Comparison of ENCODE assay signal across 8 cellular contexts in the genomic region with DNA sequence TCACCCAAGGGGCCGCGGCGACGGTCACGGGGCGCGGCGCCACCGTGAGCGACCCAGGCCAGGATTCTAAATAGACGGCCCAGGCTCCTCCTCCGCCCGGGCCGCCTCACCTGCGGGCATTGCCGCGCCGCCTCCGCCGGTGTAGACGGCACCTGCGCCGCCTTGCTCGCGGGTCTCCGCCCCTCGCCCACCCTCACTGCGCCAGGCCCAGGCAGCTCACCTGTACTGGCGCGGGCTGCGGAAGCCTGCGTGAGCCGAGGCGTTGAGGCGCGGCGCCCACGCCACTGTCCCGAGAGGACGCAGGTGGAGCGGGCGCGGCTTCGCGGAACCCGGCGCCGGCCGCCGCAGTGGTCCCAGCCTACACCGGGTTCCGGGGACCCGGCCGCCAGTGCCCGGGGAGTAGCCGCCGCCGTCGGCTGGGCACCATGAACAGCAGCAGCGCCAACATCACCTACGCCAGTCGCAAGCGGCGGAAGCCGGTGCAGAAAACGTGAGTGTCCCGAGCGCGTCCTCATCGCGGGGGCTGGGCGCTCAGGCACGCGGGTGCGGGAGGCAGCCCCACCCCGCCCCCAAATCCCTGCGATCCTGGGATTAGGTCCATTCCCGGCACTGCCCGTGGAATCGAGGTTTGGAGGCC. TPM values are rescaled to one million over a fixed set of nuclear protein-coding genes. Genes with fewer than 3 reads are reported as not detected.
DNase-seq lines count a peak whose midpoint lies in the region; ATAC-seq and TF ChIP-seq lines count a peak whose summit lies in the region.

No MANE protein-coding gene starts in this region.

- H2BK120ac ChIP-seq in neuronal stem cell (ENCODE audit: low read depth, low read length): no peak overlapping the region

- H4K91ac ChIP-seq in neuronal stem cell (ENCODE audit: low read depth, low read length, poor library complexity): no peak overlapping the region

- peaks cover 0 to 13% (median 0%) of the 10 kb centered on the region in 3 experiments for H3K27me3 ChIP-seq in neuronal stem cell (ENCODE audit: control insufficient read depth in 3 of 3, insufficient read depth in 3 of 3, low read depth in 1 of 3, low read length in 3 of 3)

- no peak overlapping the region for H2BK12ac ChIP-seq in neuronal stem cell (ENCODE audit: low read length)

- H3K9me3 ChIP-seq in neuronal stem cell (replicated peaks in 1 of 2; ENCODE audit: control insufficient read depth in 2 of 2, insufficient read depth in 1 of 2, low read depth in 1 of 2, low read length in 2 of 2): no peaks in the 10 kb centered on the region

- WGBS in neuronal stem cell (ENCODE audit: extremely low coverage in 2 of 2, insufficient read length in 2 of 2, insufficient replicate concordance in 1 of 2), 2 donors: no CpG with 5 or more reads among the region's 80 CpGs

- H3K27ac ChIP-seq in neuronal stem cell (replicated peaks; ENCODE audit: low read length) (no peak overlapping the region), substantia nigra (ENCODE audit: low read depth, low read length, poor library complexity, severe bottlenecking) (peak overlapping the region; percentile 89)

- H3K9ac ChIP-seq in neuronal stem cell (ENCODE audit: low read depth, low read length, poor library complexity): peak overlapping the region; percentile 95

- peak overlapping the region; percentile 85 for H3K18ac ChIP-seq in neuronal stem cell (ENCODE audit: low read length)

- no peak overlapping the region for H4K8ac ChIP-seq in neuronal stem cell (ENCODE audit: low read depth, low read length)

- peak; percentile 38 for ATAC-seq in GM18498 (IDR thresholded peaks at IDR 0.05; ENCODE audit: unreplicated experiment)
- peak; percentile 25 for ATAC-seq in HG02623 (IDR thresholded peaks at IDR 0.05; ENCODE audit: unreplicated experiment)

- peak overlapping the region; percentile 79 for H3K4me3 ChIP-seq in fibroblast of mammary gland (ENCODE audit: control insufficient read depth, low read depth, low read length)
- H3K4me3 ChIP-seq in neuronal stem cell (ENCODE audit: low read length in 2 of 2): peak overlapping the region; percentile 83 to 97

- H2BK15ac ChIP-seq in neuronal stem cell (ENCODE audit: low read length): no peak overlapping the region

- H2BK5ac ChIP-seq in neuronal stem cell (ENCODE audit: low read length): no peak overlapping the region

- no peak for TF ChIP-seq CTCF in fibroblast of mammary gland (conservative IDR thresholded peaks at IDR 0.05; ENCODE audit: control insufficient read depth, insufficient read depth, low read depth, low read length)

- H3K36me3 ChIP-seq in neuronal stem cell (replicated peaks in 1 of 2; ENCODE audit: control insufficient read depth in 2 of 2, insufficient read depth in 2 of 2, low read length in 2 of 2): no peaks in the 10 kb centered on the region

- DNase-seq in NCI-H226 (peak; percentile 51), fibroblast of mammary gland (ENCODE audit: low read depth) (no peak), neuronal stem cell (ENCODE audit: low spot score) (peak; percentile 20), substantia nigra (lab: John Stamatoyannopoulos, UW) (peak in 31 of 49 donors; percentile 3 to 69 (median 19)), AML-193 (lab: John Stamatoyannopoulos, UW) (no peak)
- DNase-seq in activated T-cell treated with anti-CD3 and anti-CD28 coated beads, Interleukin-2, amount 50 U/mL, for 48 hours: peak; percentile 70 to 77

- no peaks in the 10 kb centered on the region for H3K79me1 ChIP-seq in neuronal stem cell (ENCODE audit: low read depth, low read length)

- H3K4me2 ChIP-seq in neuronal stem cell (ENCODE audit: insufficient read depth, low read length, poor library complexity, severe bottlenecking): peak overlapping the region; percentile 86

- peak overlapping the region; percentile 31 for H3K14ac ChIP-seq in neuronal stem cell (ENCODE audit: low read length)

- H3K4ac ChIP-seq in neuronal stem cell (ENCODE audit: low read length): no peak overlapping the region

- H2AFZ ChIP-seq in neuronal stem cell (ENCODE audit: low read length): peak overlapping the region; percentile 94

- no peak overlapping the region for H2AK5ac ChIP-seq in neuronal stem cell (ENCODE audit: low read depth, low read length)

- peak overlapping the region; percentile 75 for H3K23ac ChIP-seq in neuronal stem cell (ENCODE audit: low read depth, low read length, poor library complexity)

- peaks cover 0 to 1% of the 10 kb centered on the region in 2 donors for H3K4me1 ChIP-seq in neuronal stem cell (ENCODE audit: control insufficient read depth in 2 of 2, insufficient read depth in 1 of 2, low read depth in 1 of 2, low read length in 2 of 2)

RNA-seq across cellular contexts. Expression of gene AHR, which starts 0.5 kb away (rescaled TPM):
- polyA plus RNA-seq in neuronal stem cell (2013, experiment 1 of 2): 0.89 TPM
- polyA plus RNA-seq in neuronal stem cell (2013, experiment 2 of 2): 1.00 TPM

Comparison
In these comparisons a context has a peak if more than half of its experiments do, and no peak if none do; other contexts are left out.
1. DNase-seq: peak in NCI-H226 (single experiment), activated T-cell treated with anti-CD3 and anti-CD28 coated beads, Interleukin-2, amount 50 U/mL, for 48 hours (2 of 2), neuronal stem cell (single experiment) and substantia nigra (31 of 49); none in fibroblast of mammary gland (single experiment) and AML-193 (0 of 2).